In the genomic region with DNA sequence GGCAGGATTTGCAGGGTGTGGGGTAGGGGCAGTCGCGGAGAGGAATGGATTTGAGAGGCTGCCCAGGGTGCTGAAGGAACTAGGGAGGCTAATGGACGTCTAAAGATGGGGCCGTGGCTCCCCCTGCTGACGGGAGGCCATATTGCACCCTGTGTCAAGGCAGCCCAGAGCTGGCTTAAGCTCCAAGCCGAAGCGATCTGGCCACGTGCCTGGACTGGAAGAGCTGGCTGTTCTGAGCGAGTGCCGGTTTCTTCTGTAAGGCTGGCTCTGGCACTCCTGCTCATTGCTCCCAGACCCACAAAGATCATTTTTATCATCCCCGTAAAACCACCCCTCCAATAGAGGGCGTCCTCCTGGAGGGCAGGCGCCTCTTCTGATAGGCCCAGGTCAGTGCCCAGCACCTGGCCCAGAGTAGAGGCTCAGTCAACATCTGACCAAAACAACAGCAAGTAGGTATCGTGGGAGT, we compare ENCODE assay signal across 8 cellular contexts. TPM values are rescaled to one million over a fixed set of nuclear protein-coding genes. Genes with fewer than 3 reads are reported as not detected.
A peak's percentile ranks its signal among the peaks of the same experiment; 100 is the strongest.
DNase-seq lines count a peak whose midpoint lies in the region; ATAC-seq and TF ChIP-seq lines count a peak whose summit lies in the region.

No MANE protein-coding gene starts in this region.

- H3K27ac ChIP-seq in Peyer's patch: no peak overlapping the region
- no peak overlapping the region for H3K27ac ChIP-seq in neural cell (ENCODE audit: low read length)

- TF ChIP-seq CTCF in GM12873 (IDR thresholded peaks at IDR 0.05; ENCODE audit: insufficient read depth, low read depth, low read length, missing control alignments) (peak; percentile 89), Peyer's patch (IDR thresholded peaks at IDR 0.05) (peak; percentile 33 to 75 (median 62)), neural cell (IDR thresholded peaks at IDR 0.05; ENCODE audit: poor library complexity, severe bottlenecking) (peak; percentile 71)

- peaks cover 9% of the 10 kb centered on the region for H3K27me3 Mint-ChIP-seq in stimulated activated naive CD8-positive, alpha-beta T cell treated with anti-CD3 and anti-CD28 coated beads, Interleukin-15, Interleukin-2, amounts not matched to agents 100 ng/mL and 50 ng/mL, for 24 hours

- no peak for ATAC-seq in GM19324 (IDR thresholded peaks at IDR 0.05; ENCODE audit: low FRiP score, unreplicated experiment)

- H3K9me3 Mint-ChIP-seq in stimulated activated naive CD8-positive, alpha-beta T cell treated with anti-CD3 and anti-CD28 coated beads, Interleukin-15, Interleukin-2, amounts not matched to agents 100 ng/mL and 50 ng/mL, for 24 hours: no peaks in the 10 kb centered on the region

- H3K9ac ChIP-seq in neural cell (ENCODE audit: low read length): no peak overlapping the region

- no peaks in the 10 kb centered on the region for H3K36me3 Mint-ChIP-seq in stimulated activated naive CD8-positive, alpha-beta T cell treated with anti-CD3 and anti-CD28 coated beads, Interleukin-15, Interleukin-2, amounts not matched to agents 100 ng/mL and 50 ng/mL, for 24 hours (ENCODE audit: low read depth)

- H3F3A ChIP-seq in neural cell (ENCODE audit: insufficient read depth, low read length, poor library complexity, severe bottlenecking): no peaks in the 10 kb centered on the region

- H2AFZ ChIP-seq in neural cell (ENCODE audit: low read depth, low read length): no peak overlapping the region

- TF ChIP-seq EP300 in neural cell (conservative IDR thresholded peaks at IDR 0.05; ENCODE audit: poor library complexity, severe bottlenecking): no peak

- H3K4me1 ChIP-seq in Peyer's patch: no peaks in the 10 kb centered on the region

- H3K4me3 ChIP-seq in Peyer's patch (peak overlapping the region in 1 of 4 donors; percentile 24), neural cell (ENCODE audit: low read length) (no peak overlapping the region)

- H3K9me2 ChIP-seq in neural cell (ENCODE audit: insufficient read depth, low read length): no peaks in the 10 kb centered on the region

- no peaks in the 10 kb centered on the region for H3K36me3 ChIP-seq in Peyer's patch
- no peaks in the 10 kb centered on the region for H3K36me3 ChIP-seq in neural cell (ENCODE audit: insufficient read depth, low read length)

- peaks cover 4% of the 10 kb centered on the region for H3K4me1 Mint-ChIP-seq in stimulated activated naive CD8-positive, alpha-beta T cell treated with anti-CD3 and anti-CD28 coated beads, Interleukin-15, Interleukin-2, amounts not matched to agents 100 ng/mL and 50 ng/mL, for 24 hours (ENCODE audit: low read depth)

- no peaks in the 10 kb centered on the region for H3K9me3 ChIP-seq in Peyer's patch
- H3K9me3 ChIP-seq in neural cell (ENCODE audit: low read length): no peaks in the 10 kb centered on the region

- H3K4me2 ChIP-seq in neural cell (ENCODE audit: low read length): no peak overlapping the region

- no peak for TF ChIP-seq POLR2A in Peyer's patch (IDR thresholded peaks at IDR 0.05)

- DNase-seq in HuH-7.5 (ENCODE audit: low spot score) (peak; percentile 75), Peyer's patch (peak; percentile 70 to 88 (median 82)), activated T-helper 1 cell treated with Interleukin-2 at 50 U/mL for 16 hours (ENCODE audit: low read depth) (peak; percentile 47), fibroblast of peridontal ligament (ENCODE audit: extremely low read depth) (peak; percentile 74)

- TF ChIP-seq RAD21 in neural cell (conservative IDR thresholded peaks at IDR 0.05): peak; percentile 73

- H3K4me3 Mint-ChIP-seq in stimulated activated naive CD8-positive, alpha-beta T cell treated with anti-CD3 and anti-CD28 coated beads, Interleukin-15, Interleukin-2, amounts not matched to agents 100 ng/mL and 50 ng/mL, for 24 hours: peak overlapping the region; percentile 65

- no peak overlapping the region for H3K27ac Mint-ChIP-seq in stimulated activated naive CD8-positive, alpha-beta T cell treated with anti-CD3 and anti-CD28 coated beads, Interleukin-15, Interleukin-2, amounts not matched to agents 100 ng/mL and 50 ng/mL, for 24 hours

- no peaks in the 10 kb centered on the region for H4K20me1 ChIP-seq in neural cell (ENCODE audit: insufficient read depth)

- H3K79me2 ChIP-seq in neural cell (replicated peaks; ENCODE audit: insufficient read depth, low read length): no peaks in the 10 kb centered on the region

- H3K27me3 ChIP-seq in Peyer's patch (no peaks in the 10 kb centered on the region), neural cell (ENCODE audit: insufficient read depth, low read depth, low read length) (no peaks in the 10 kb centered on the region)

TF ChIP-seq in neural cell, 6 proteins besides CTCF, POLR2A, EP300 and RAD21:
- no peak for TF ChIP-seq TAF1 (IDR thresholded peaks at IDR 0.05; ENCODE audit: low read depth)
- no peak for TF ChIP-seq EZH2 (IDR thresholded peaks at IDR 0.05; ENCODE audit: borderline replicate concordance, insufficient read depth, low read length, poor library complexity, severe bottlenecking)
- TF ChIP-seq MXI1 (conservative IDR thresholded peaks at IDR 0.05; ENCODE audit: poor library complexity, severe bottlenecking): no peak
- peak; percentile 71 for TF ChIP-seq SMC3 (conservative IDR thresholded peaks at IDR 0.05; ENCODE audit: poor library complexity)

RNA-seq across cellular contexts. Expression of gene PNCK, which starts 5.6 kb away (rescaled TPM):
- 10 to 100 TPM in 1 of 4 donors, 1 to 10 TPM in 2, not detected in 1; 2.0 to 44.8 (median 6.1) TPM for total RNA-seq in Peyer's patch
- polyA plus RNA-seq in neural cell: 9.5 and 15.0 TPM in 2 replicates
- 4.1 and 4.4 TPM in 2 replicates for polyA minus RNA-seq in neural cell

RNA-seq across cellular contexts. Expression of gene SLC6A8, which starts 19.8 kb away (rescaled TPM):
- total RNA-seq in Peyer's patch: 100 to 1,000 TPM in 3 of 4 donors, 10 to 100 TPM in 1; 36.3 to 562 (median 146) TPM
- 36.4 and 62.4 TPM in 2 replicates for polyA plus RNA-seq in neural cell
- 37.7 and 42.1 TPM in 2 replicates for polyA minus RNA-seq in neural cell

RNA-seq across cellular contexts. Expression of gene DUSP9, which starts 21.0 kb away (rescaled TPM):
- not detected for total RNA-seq in Peyer's patch
- polyA plus RNA-seq in neural cell: 0.94 and 3.2 TPM in 2 replicates
- polyA minus RNA-seq in neural cell: 0.73 and 0.93 TPM in 2 replicates

RNA-seq across cellular contexts. Expression of gene BCAP31, which starts 56.2 kb away (rescaled TPM):
- total RNA-seq in Peyer's patch: 100 to 1,000 TPM in 2 of 4 donors, 10 to 100 TPM in 2; 45.4 to 148 (median 101) TPM
- polyA plus RNA-seq in neural cell: 154 and 182 TPM in 2 replicates
- polyA minus RNA-seq in neural cell: 86.4 TPM in 2 replicates

RNA-seq across cellular contexts. Expression of gene ABCD1, which starts 56.7 kb away (rescaled TPM):
- 10 to 100 TPM; 14.9 to 94.2 (median 68.0) TPM for total RNA-seq in Peyer's patch
- polyA plus RNA-seq in neural cell: 3.2 and 3.6 TPM in 2 replicates
- polyA minus RNA-seq in neural cell: 8.6 and 10.2 TPM in 2 replicates
